ENCODE assay signal across 9 cellular contexts in the genomic region with DNA sequence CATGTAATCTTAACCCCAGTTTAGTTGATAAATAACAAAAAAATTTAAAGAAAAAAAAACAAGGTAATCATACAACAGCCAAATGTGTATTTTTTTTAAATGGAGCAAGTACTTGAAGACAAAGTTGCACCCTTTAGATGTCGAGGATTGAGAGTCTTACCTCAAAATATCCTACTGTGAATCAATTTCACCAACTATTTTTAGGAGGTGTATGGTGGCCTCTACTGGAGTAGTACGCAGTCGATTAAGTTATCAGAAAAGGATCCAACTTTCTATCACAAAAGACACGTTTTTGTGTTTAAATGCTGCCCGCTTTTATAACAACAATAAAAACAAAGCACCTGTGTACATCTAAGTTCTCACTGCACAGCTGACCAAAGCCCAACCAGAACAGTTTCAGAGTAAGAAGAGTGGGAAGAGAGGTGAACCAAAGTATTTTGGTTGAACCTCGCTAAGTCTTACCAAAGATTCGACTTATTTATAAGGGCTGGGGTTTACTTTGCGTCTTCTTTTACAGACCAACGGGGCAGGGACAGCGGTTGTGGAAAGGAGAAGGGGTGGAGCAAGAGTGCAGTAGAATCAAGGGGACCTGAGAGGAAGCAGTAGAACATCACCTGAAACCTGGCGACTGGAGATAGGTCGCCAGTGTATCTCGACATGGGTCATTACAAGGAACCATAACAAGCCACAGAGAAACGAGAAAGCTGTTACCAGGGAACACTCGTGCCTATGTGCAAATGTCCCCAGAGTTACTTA. TPM values are rescaled to one million over a fixed set of nuclear protein-coding genes. Genes with fewer than 3 reads are reported as not detected.
DNase-seq lines count a peak whose midpoint lies in the region; ATAC-seq, FAIRE-seq and TF ChIP-seq lines count a peak whose summit lies in the region.
"Had no signal": no experiment of that assay in that cellular context is flagged by ENCODE, and none has a peak within 500 bp of the region (broad histone marks: within the 10 kb centered on the region; RNA-seq: fewer than 3 reads in every experiment).

No MANE protein-coding gene starts in this region.

- peak; percentile 73 for FAIRE-seq in GM19239 (lab: Jason Lieb, UNC)
- FAIRE-seq in pancreas (lab: Jason Lieb, UNC), result no peak

- no peaks in the 10 kb centered on the region for H3K4me1 ChIP-seq in pancreas

- 9 to 22% methylated on average over 15 of the region's 15 CpGs for WGBS in pancreas, 2 donors

- no peak for DNase-seq in AG09319 (ENCODE audit: extremely low read depth, low read depth)
- no peak for DNase-seq in GM19239 (ENCODE audit: insufficient read length, low spot score)
- DNase-seq in NCI-H345 treated with DMSO at 0.1 percent for 48 hours (lab: John Stamatoyannopoulos, UW; ENCODE audit: unreplicated experiment), result peak; percentile 12
- DNase-seq in epithelial cell of proximal tubule (ENCODE audit: low read depth), result no peak
- DNase-seq in pancreas, result no peak
- DNase-seq in GM19240 (ENCODE audit: insufficient read length, low spot score), result no peak
- no peak for DNase-seq in stimulated activated CD4-positive, alpha-beta T cell treated with anti-CD3 and anti-CD28 coated beads, Interleukin-12 subunit alpha, Interleukin-12 subunit beta, amount 100 ng/mL, for 4 hours
- DNase-seq in C1 segment of cervical spinal cord (lab: John Stamatoyannopoulos, UW), result no peak

- intact Hi-C loops in pancreas (cut with DNase I), result loop anchor here in 1 of 3 donors (10.0 kb wide), 1 partner anchor 142 kb away; no protein-coding TSS in a partner anchor

- no peak overlapping the region for H3K27ac ChIP-seq in pancreas
- H3K27ac ChIP-seq: epithelial cell of prostate had no signal

- peak overlapping the region; percentile 59 for H3K4me3 ChIP-seq in epithelial cell of proximal tubule (ENCODE audit: low read depth, low read length)
- H3K4me3 ChIP-seq in pancreas, result peak overlapping the region in 2 of 4 donors; percentile 44 to 50

- TF ChIP-seq CTCF in AG09319 (IDR thresholded peaks at IDR 0.05; ENCODE audit: low read depth, low read length) (peak; percentile 17), epithelial cell of proximal tubule (conservative IDR thresholded peaks at IDR 0.05; ENCODE audit: low read depth, low read length) (no peak), pancreas (IDR thresholded peaks at IDR 0.05) (no peak)

- H3K27me3 ChIP-seq in pancreas, result peaks cover 0 to 7% (median 4%) of the 10 kb centered on the region in 4 donors

- ATAC-seq in pancreas, result peak; percentile 38 to 63 (median 53)

- H3K36me3 ChIP-seq in pancreas, result no peaks in the 10 kb centered on the region

- no peaks in the 10 kb centered on the region for H3K9me3 ChIP-seq in pancreas

RNA-seq across cellular contexts. Expression of a gene that starts 1.2 kb away (rescaled TPM):
- total RNA-seq in epithelial cell of proximal tubule (0.58 and 1.5 TPM in 2 replicates), pancreas (1 to 10 TPM in 3 of 6 donors, under 1 TPM in 3; 0.74 to 3.5 (median 1.1) TPM)
- 1 to 10 TPM in 1 of 2 donors, under 1 TPM in 1; 0.46 to 1.9 TPM for polyA plus RNA-seq in pancreas
